Comparison of ENCODE assay signal across 1 cellular context in the genomic region with DNA sequence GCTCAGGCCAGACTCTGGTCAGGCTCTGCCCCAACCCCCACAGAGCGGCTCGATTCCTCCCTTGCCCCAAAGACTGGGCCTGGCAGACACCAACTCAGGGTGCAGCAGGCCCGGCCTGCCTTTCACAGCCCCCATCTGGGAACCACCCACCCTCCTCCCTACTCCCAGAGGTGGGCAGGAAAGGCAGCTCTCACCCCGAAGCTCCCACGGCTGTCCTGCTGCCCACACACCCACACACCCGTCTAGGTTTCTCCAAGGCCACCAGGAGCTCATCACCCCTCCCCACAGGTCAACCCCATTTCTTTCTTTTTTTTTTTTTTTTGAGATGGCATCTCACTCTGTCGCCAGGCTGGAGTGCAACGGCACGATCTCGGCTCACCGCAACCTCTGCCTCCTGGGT.
TF ChIP-seq lines count a peak whose summit lies in the region.

No MANE protein-coding gene starts in this region.

TF ChIP-seq in HepG2, 621 proteins besides CTCF, POLR2A, EP300 and RAD21:
- TF ChIP-seq ZNF138 (CRISPR knock-in tag; IDR thresholded peaks at IDR 0.05; ENCODE audit: low read depth) (no peak), ASH2L (IDR thresholded peaks at IDR 0.05; ENCODE audit: insufficient read length, low read depth, low read length) (no peak), ZNF251 (CRISPR knock-in tag; IDR thresholded peaks at IDR 0.05) (no peak), ZMYM2 (CRISPR knock-in tag; IDR thresholded peaks at IDR 0.05) (no peak), TCF7L2 (IDR thresholded peaks at IDR 0.05; ENCODE audit: low read depth, low read length) (no peak), ZBTB44 (CRISPR knock-in tag; IDR thresholded peaks at IDR 0.05) (no peak), DNMT3B (CRISPR knock-in tag; conservative IDR thresholded peaks at IDR 0.05) (no peak), ZNF136 (CRISPR knock-in tag; IDR thresholded peaks at IDR 0.05; ENCODE audit: low read depth) (no peak)
